Comparison of ENCODE assay signal across 7 cellular contexts in genomic region chr10:61606971-61607907, GRCh38. TPM values are rescaled to one million over a fixed set of nuclear protein-coding genes. Genes with fewer than 3 reads are reported as not detected.
DNase-seq lines count a peak whose midpoint lies in the region; ATAC-seq and TF ChIP-seq lines count a peak whose summit lies in the region.

No MANE protein-coding gene starts in this region.

- H3K9me2 ChIP-seq in Karpas-422 (replicated peaks; ENCODE audit: insufficient read depth, low read length), result no peaks in the 10 kb centered on the region

- no peak overlapping the region for H3K27ac ChIP-seq in Karpas-422 (ENCODE audit: low read length)
- H3K27ac ChIP-seq in colonic mucosa, result no peak overlapping the region

- H3K4me3 ChIP-seq in Karpas-422 (ENCODE audit: low read length) (no peak overlapping the region), colonic mucosa (no peak overlapping the region)

- intact Hi-C loops in colonic mucosa (cut with DNase I), result no loop called here

- H3K27me3 ChIP-seq in Karpas-422 (ENCODE audit: low read length) (no peaks in the 10 kb centered on the region), colonic mucosa (no peaks in the 10 kb centered on the region)

- in situ Hi-C loops in KBM-7 (cut with MboI; ENCODE audit: low pct_unique_long_range_greater_than_20kb, low sequenced_read_pairs), result no loop called here

- H3K9ac ChIP-seq in Karpas-422 (ENCODE audit: low read length) (no peak overlapping the region), colonic mucosa (ENCODE audit: low read depth in 2 of 2, low read length in 2 of 2) (no peak overlapping the region)

- no peak overlapping the region for H3K4me2 ChIP-seq in Karpas-422 (ENCODE audit: low read depth, low read length, poor library complexity, severe bottlenecking)

- DNase-seq in Karpas-422 (peak; percentile 62), colonic mucosa (no peak), pons (ENCODE audit: low spot score) (peak; percentile 44), nucleus accumbens (lab: John Stamatoyannopoulos, UW) (no peak), SKM-1 (lab: John Stamatoyannopoulos, UW; ENCODE audit: unreplicated experiment) (no peak), KBM-7 (no peak)

- peak; percentile 41 for TF ChIP-seq CTCF in colonic mucosa (IDR thresholded peaks at IDR 0.05)

- H3K4me1 ChIP-seq in Karpas-422 (ENCODE audit: low read length) (no peaks in the 10 kb centered on the region), colonic mucosa (no peaks in the 10 kb centered on the region)

- H3K36me3 ChIP-seq in Karpas-422 (ENCODE audit: insufficient read depth, low read length) (no peaks in the 10 kb centered on the region), colonic mucosa (no peaks in the 10 kb centered on the region)

- ATAC-seq in GM18858 (IDR thresholded peaks at IDR 0.05; ENCODE audit: unreplicated experiment), result peak; percentile 52

- H3K79me2 ChIP-seq in Karpas-422 (ENCODE audit: low read length), result no peaks in the 10 kb centered on the region

- H4K20me1 ChIP-seq in Karpas-422 (ENCODE audit: insufficient read depth, low read depth, low read length), result no peaks in the 10 kb centered on the region

- no peak overlapping the region for H2AFZ ChIP-seq in Karpas-422 (ENCODE audit: low read length)

- H3K9me3 ChIP-seq in Karpas-422 (ENCODE audit: low read length) (no peaks in the 10 kb centered on the region), colonic mucosa (no peaks in the 10 kb centered on the region)

RNA-seq across cellular contexts. Expression of gene CABCOCO1, which starts 55.5 kb away (rescaled TPM):
- total RNA-seq in Karpas-422 (2014; rRNA removed; shearing (Covaris generic); ENCODE audit: low replicate concordance), result not detected in 2 replicates
- total RNA-seq in colonic mucosa, result not detected

Comparison
In these comparisons a context has a peak if more than half of its experiments do, and no peak if none do; other contexts are left out.
1. DNase-seq: peak in Karpas-422 (single experiment) and pons (single experiment); none in colonic mucosa (single experiment), nucleus accumbens (0 of 56), SKM-1 (single experiment) and KBM-7 (single experiment).